ENCODE assay signal across 9 cellular contexts in genomic region chr5:147946658-147947284, GRCh38. TPM values are rescaled to one million over a fixed set of nuclear protein-coding genes. Genes with fewer than 3 reads are reported as not detected.
DNase-seq lines count a peak whose midpoint lies in the region; ATAC-seq, FAIRE-seq and TF ChIP-seq lines count a peak whose summit lies in the region.
"Not testable (repeated sequence)": the region's sequence is repeated elsewhere in the genome, so short reads cannot be mapped to it uniquely, and the experiment has no call there.
"Had no signal": no experiment of that assay in that cellular context is flagged by ENCODE, and none has a peak within 500 bp of the region (broad histone marks: within the 10 kb centered on the region; RNA-seq: fewer than 3 reads in every experiment).

No MANE protein-coding gene starts in this region.

- peak overlapping the region; percentile 20 to 64; a peak in 2 of 4 replicates for H3K9ac ChIP-seq in K562 (ENCODE audit: insufficient read depth in 1 of 2, low read depth in 2 of 2, low read length in 2 of 2)

- not testable (repeated sequence) for H3K36me3 ChIP-seq in GM23338 (ENCODE audit: insufficient read depth); K562 (ENCODE audit: control insufficient read depth, insufficient read depth, low read length); neuron (ENCODE audit: insufficient read depth, low read length)

- H3K27me3 Mint-ChIP-seq in GM23338 (ENCODE audit: insufficient read depth, low read depth, poor library complexity); glutamatergic neuron (ENCODE audit: unreplicated experiment): not testable (repeated sequence)

- in situ Hi-C loops in K562 (cut with MboI): not testable (repeated sequence)

- TF ChIP-seq EP300 in K562 (IDR thresholded peaks at IDR 0.05; ENCODE audit: low read length): not testable (repeated sequence)

- peaks cover 14% of the 10 kb centered on the region for H3K79me2 ChIP-seq in GM23338 (replicated peaks; ENCODE audit: insufficient read depth)
- H3K79me2 ChIP-seq in K562 (ENCODE audit: control insufficient read depth, insufficient read depth, low read length): not testable (repeated sequence)

- H3K36me3 Mint-ChIP-seq in GM23338 (ENCODE audit: low read depth): peaks cover 14% of the 10 kb centered on the region; the same call in 2 of the 3 replicates
- not testable (repeated sequence) for H3K36me3 Mint-ChIP-seq in glutamatergic neuron (ENCODE audit: unreplicated experiment)

- not testable (repeated sequence) for H3K27me3 ChIP-seq in GM23338 (ENCODE audit: insufficient read depth); K562 (ENCODE audit: control insufficient read depth in 2 of 2, insufficient read depth in 2 of 2, low read length in 2 of 2); neuron (ENCODE audit: insufficient read depth, low read length)

- not testable (repeated sequence) for H3F3A ChIP-seq in GM23338 (replicated peaks; ENCODE audit: low read depth)

- peak overlapping the region; percentile 86 for H3K27ac ChIP-seq in GM23338 (ENCODE audit: low read depth)
- peak overlapping the region; percentile 68 for H3K27ac ChIP-seq in K562 (ENCODE audit: extremely low read depth, low read depth, low read length)

- TF ChIP-seq RAD21 in K562 (CRISPR knock-in tag; conservative IDR thresholded peaks at IDR 0.05 in 1 of 2, IDR thresholded peaks at IDR 0.05 in 1 of 2): not testable (repeated sequence)

- not testable (repeated sequence) for H3K9me2 ChIP-seq in GM23338 (ENCODE audit: insufficient read depth)

- WGBS in K562 (ENCODE audit: insufficient coverage, low coverage, missing lambda C conversion rate): under 1% methylated on average over 12 of the region's 25 CpGs

- H3K27ac Mint-ChIP-seq in GM23338 (peak overlapping the region; percentile 97), glutamatergic neuron (ENCODE audit: unreplicated experiment) (peak overlapping the region; percentile 98)

- not testable (repeated sequence) for H3K4me1 Mint-ChIP-seq in GM23338; glutamatergic neuron (ENCODE audit: low read depth, unreplicated experiment)

- not testable (repeated sequence) for TF ChIP-seq CTCF in GM23338 (conservative IDR thresholded peaks at IDR 0.05; ENCODE audit: low read depth in 2 of 2); K562 (IDR thresholded peaks at IDR 0.05 in 2 of 3, conservative IDR thresholded peaks at IDR 0.05 in 1 of 3; ENCODE audit: insufficient read depth in 2 of 3, low read depth in 1 of 3, low read length in 3 of 3); glutamatergic neuron (IDR thresholded peaks at IDR 0.05; ENCODE audit: partially characterized antibody, unreplicated experiment)

- peaks cover 13% of the 10 kb centered on the region for H3K9me3 Mint-ChIP-seq in GM23338
- H3K9me3 Mint-ChIP-seq in glutamatergic neuron (ENCODE audit: unreplicated experiment): not testable (repeated sequence)

- POLR2A ChIA-PET in K562 (lab: Yijun Ruan, JAX): not testable (repeated sequence)

- ATAC-seq in GM23338: not testable (repeated sequence)
- peak; percentile 66 for ATAC-seq in K562

- H4K20me1 ChIP-seq in GM23338 (replicated peaks; ENCODE audit: insufficient read depth); K562 (replicated peaks; ENCODE audit: control insufficient read depth, insufficient read depth, low read length): not testable (repeated sequence)

- H3K9me3 ChIP-seq in K562 (replicated peaks; ENCODE audit: control insufficient read depth, insufficient read depth, low read depth, low read length); neuron (ENCODE audit: low read length): not testable (repeated sequence)

- peak overlapping the region; percentile 28 for H2AFZ ChIP-seq in GM23338
- peak overlapping the region; percentile 92 for H2AFZ ChIP-seq in K562 (ENCODE audit: low read depth, low read length)
- not testable (repeated sequence) for H2AFZ ChIP-seq in neuron (ENCODE audit: low read depth, low read length)

- intact Hi-C loops in K562 (cut with micrococcal nuclease): loop anchor here (5.0 to 10.0 kb wide), 2 partner anchors 496 to 1088 kb away; no protein-coding TSS in a partner anchor

- peak overlapping the region; percentile 55 for H3K4me3 ChIP-seq in GM23338
- peak overlapping the region; percentile 31 for H3K4me3 ChIP-seq in K562
- H3K4me3 ChIP-seq in neuron (ENCODE audit: low read length): peak overlapping the region; percentile 29

- H3K9me1 ChIP-seq in K562 (ENCODE audit: control insufficient read depth, insufficient read depth, low read length): not testable (repeated sequence)

- DNase-seq in GM23338 (ENCODE audit: low spot score) (peak; percentile 37), NCI-H146 (lab: John Stamatoyannopoulos, UW) (peak; percentile 46), NCI-H748 (lab: John Stamatoyannopoulos, UW; ENCODE audit: unreplicated experiment) (peak; percentile 76), K562 (ENCODE audit: extremely low read depth in 1 of 4, low spot score in 3 of 4) (peak in 1 of 4 experiments; percentile 12), islet precursor cell (peak; percentile 60)
- not testable (repeated sequence) for DNase-seq in glutamatergic neuron

- TSS peak; percentile 70 for BruUV-seq in K562 (replicated peaks; lab: Mats Ljungman, UMichigan)

- not testable (repeated sequence) for TF ChIP-seq POLR2A in K562 (conservative IDR thresholded peaks at IDR 0.05)

- H3K4me3 Mint-ChIP-seq in GM23338: peak overlapping the region; percentile 79
- H3K4me3 Mint-ChIP-seq in glutamatergic neuron (ENCODE audit: unreplicated experiment): peak overlapping the region; percentile 89

- FAIRE-seq in K562 (lab: Jason Lieb, UNC): not testable (repeated sequence)

- H3K4me2 ChIP-seq in GM23338 (peak overlapping the region; percentile 71), K562 (ENCODE audit: insufficient read depth, low read length) (peak overlapping the region; percentile 55; the same call in 1 of the 2 replicates)

- CTCF ChIA-PET in K562 (lab: Yijun Ruan, JAX; ENCODE audit: low intra/inter-chr PET ratio): interaction anchor here (1.2 kb wide), 1 partner anchor 785 kb away, joined by 4 read pairs; no protein-coding TSS in a partner anchor

- not testable (repeated sequence) for H3K4me1 ChIP-seq in GM23338 (ENCODE audit: insufficient read depth); K562 (replicated peaks in 1 of 2; ENCODE audit: control insufficient read depth in 2 of 2, insufficient read depth in 2 of 2, low read length in 2 of 2); neuron (ENCODE audit: insufficient read depth, low read length)

TF ChIP-seq in GM23338, 12 proteins besides CTCF, POLR2A, EP300 and RAD21:
- peak; percentile 43 for TF ChIP-seq POLR2AphosphoS5 (IDR thresholded peaks at IDR 0.05; ENCODE audit: low read depth)
TF ChIP-seq in GM23338: peak in this region for 1; not testable (repeated sequence) for 11.

RNA-seq across cellular contexts. Expression of gene C5orf46, which starts 40.4 kb away (rescaled TPM):
- total RNA-seq in GM23338 (2014; rRNA removed; shearing (Covaris generic)): not detected in 2 replicates
- polyA plus RNA-seq in GM23338 (2016; fragmentation: Nextera tagmentation; extraction: Ambion mirVana) (0.40 and 0.42 TPM in 2 replicates), K562 (2011; rRNA removed) (not detected in 2 replicates), K562 (2014; fragmentation: Illumina TruSeq; extraction: Trizol) (not detected in 2 replicates), K562 (2014; fragmentation: Nextera tagmentation; extraction: Ambion mirVana) (not detected), K562 (2014; rRNA removed) (not detected in 2 replicates)
- not detected in 2 replicates for total RNA-seq in K562 (2011; cell fraction: chromatin; rRNA removed; ENCODE audit: low replicate concordance)
- not detected in 2 replicates for total RNA-seq in K562 (2011; cell fraction: nucleolus; rRNA removed)
- not detected in 2 replicates for total RNA-seq in K562 (2011; cell fraction: nucleoplasm; rRNA removed)
- total RNA-seq in K562 (2014; rRNA removed) (not detected in 2 replicates), K562 (2014; rRNA removed; fragmentation: Illumina TruSeq; extraction: Trizol) (not detected in 2 replicates), K562 (2015; rRNA removed; fragmentation: Illumina TruSeq; extraction: Trizol) (not detected in 2 replicates), K562 (2021) (not detected in 2 replicates), glutamatergic neuron (ENCODE audit: unreplicated experiment) (not detected)
- polyA plus RNA-seq in K562 (2011; cell fraction: cytosol; rRNA removed): not detected in 2 replicates
- polyA plus RNA-seq in K562 (2011; cell fraction: nucleus; rRNA removed): not detected in 2 replicates
- polyA plus RNA-seq in K562 (2012): not detected in 2 replicates
- not detected in 2 replicates for polyA minus RNA-seq in K562 (2011; rRNA and poly(A)+ RNA removed)
- not detected in 2 replicates for polyA minus RNA-seq in K562 (2011; cell fraction: cytosol; rRNA and poly(A)+ RNA removed)
- not detected in 2 replicates for polyA minus RNA-seq in K562 (2011; cell fraction: nucleus; rRNA and poly(A)+ RNA removed)
- total RNA-seq: CD8-positive, alpha-beta T cell had no signal
- polyA plus RNA-seq: AG04450 had no signal
